Comparison of ENCODE assay signal across 23 cellular contexts in the genomic region with DNA sequence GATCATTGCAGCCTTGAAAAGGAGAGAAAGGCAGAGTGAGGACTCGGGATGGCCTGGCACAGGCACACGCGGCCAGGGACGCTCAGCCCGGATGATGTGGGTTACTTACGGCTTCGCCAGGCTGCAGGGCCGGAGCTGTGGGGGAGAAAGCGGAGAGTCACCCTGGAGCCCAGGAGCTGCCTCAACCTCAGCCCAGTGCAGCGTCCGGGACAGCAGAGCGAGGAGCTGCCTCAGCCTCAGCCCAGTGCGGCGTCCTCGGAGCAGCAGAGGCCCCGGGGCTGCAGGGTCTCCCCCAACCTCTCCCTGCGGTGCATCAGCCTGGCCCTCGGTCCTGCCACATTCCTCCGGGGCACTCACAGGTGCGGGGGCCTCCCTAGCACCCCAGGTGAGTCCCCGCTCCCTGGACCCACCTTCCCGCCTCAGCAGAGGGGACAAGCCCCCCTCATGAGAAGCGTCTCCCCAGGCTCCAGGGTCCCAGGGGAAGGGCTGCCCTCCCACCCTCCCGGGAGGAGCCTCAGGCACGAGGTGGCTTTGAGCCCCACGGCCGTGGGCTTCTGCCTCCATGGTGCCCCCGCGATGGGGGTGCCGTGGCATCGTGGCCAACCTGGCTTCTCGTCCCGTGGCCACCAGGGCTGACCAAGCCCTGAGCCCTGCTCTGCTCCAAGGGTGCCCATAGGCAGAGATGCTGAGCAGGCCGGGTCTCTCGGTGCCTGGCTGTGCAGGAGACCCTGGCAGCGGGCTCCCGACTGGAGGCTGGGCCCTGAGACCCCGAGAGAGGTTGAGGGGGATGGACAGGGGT. TPM values are rescaled to one million over a fixed set of nuclear protein-coding genes. Genes with fewer than 3 reads are reported as not detected.
A peak's percentile ranks its signal among the peaks of the same experiment; 100 is the strongest.
DNase-seq lines count a peak whose midpoint lies in the region; ATAC-seq and TF ChIP-seq lines count a peak whose summit lies in the region.
"Had no signal": no experiment of that assay in that cellular context is flagged by ENCODE, and none has a peak within 500 bp of the region (broad histone marks: within the 10 kb centered on the region; RNA-seq: fewer than 3 reads in every experiment).

No MANE protein-coding gene starts in this region.

- H3K36me3 Mint-ChIP-seq in H9 (ENCODE audit: insufficient read depth in 1 of 3, low read depth in 3 of 3) = peaks cover 0 to 12% (median 0%) of the 10 kb centered on the region in 3 experiments; a peak in 5 of 7 replicates

- H4K20me1 ChIP-seq in H9 (ENCODE audit: control insufficient read depth, insufficient read depth, insufficient read length) (no peaks in the 10 kb centered on the region), OCI-LY7 (ENCODE audit: insufficient read depth, low read length) (no peaks in the 10 kb centered on the region)

- H3K9me2 ChIP-seq in OCI-LY7 (ENCODE audit: insufficient read depth, low read length) = no peaks in the 10 kb centered on the region

- H2AFZ ChIP-seq in H9 (ENCODE audit: low read length) (no peak overlapping the region), OCI-LY7 (ENCODE audit: low read length) (no peak overlapping the region)

- no peak overlapping the region for H3K4me3 Mint-ChIP-seq in H9
- H3K4me3 Mint-ChIP-seq: T-helper 17 cell had no signal

- no peak overlapping the region for H2BK5ac ChIP-seq in H9 (ENCODE audit: insufficient read length, low read length)

- no peaks in the 10 kb centered on the region for H3K9me3 Mint-ChIP-seq in H9

- no peak overlapping the region for H2BK20ac ChIP-seq in H9 (ENCODE audit: low read depth, low read length, poor library complexity, severe bottlenecking)

- no peak overlapping the region for H4K8ac ChIP-seq in H9 (replicated peaks; ENCODE audit: insufficient read length, low read depth, low read length)

- peak overlapping the region in 2 of 3 experiments; percentile 44 to 64; a peak in 1 of 7 replicates for H3K27ac Mint-ChIP-seq in H9
- H3K27ac Mint-ChIP-seq: T-helper 17 cell had no signal

- no peak overlapping the region for H4K91ac ChIP-seq in H9 (ENCODE audit: insufficient read length, low read depth, low read length)

- peaks cover under 1% of the 10 kb centered on the region; the same call in 1 of the 2 replicates for H3K27me3 Mint-ChIP-seq in H9 (ENCODE audit: low read depth)
- H3K27me3 Mint-ChIP-seq: T-helper 17 cell had no signal

- no peak overlapping the region for H3K4me3 ChIP-seq in right cardiac atrium (ENCODE audit: low read length)
- no peak overlapping the region for H3K4me3 ChIP-seq in transverse colon
- no peak overlapping the region for H3K4me3 ChIP-seq in OCI-LY7 (ENCODE audit: low read depth, low read length, poor library complexity, severe bottlenecking)
- H3K4me3 ChIP-seq: dorsolateral prefrontal cortex, esophagus muscularis mucosa, thoracic aorta had no signal

- no peak overlapping the region for H4K5ac ChIP-seq in H9 (ENCODE audit: insufficient read length, low read depth, low read length)

- ATAC-seq in Right ventricle myocardium superior (ENCODE audit: poor library complexity) = no peak
- no peak for ATAC-seq in left ventricle myocardium superior
- ATAC-seq in right cardiac atrium = no peak
- ATAC-seq: HepG2, T-helper 17 cell had no signal

- DNase-seq in Right ventricle myocardium superior = peak; percentile 32
- no peak for DNase-seq in left ventricle myocardium superior
- DNase-seq in H9 = no peak
- peak; percentile 13 to 68 (median 44) for DNase-seq in right cardiac atrium
- peak; percentile 7 for DNase-seq in transverse colon
- DNase-seq in OCI-LY7 (ENCODE audit: low spot score) = no peak
- DNase-seq in GM03348 (ENCODE audit: low spot score) = no peak
- DNase-seq: activated effector memory CD4-positive, alpha-beta T cell treated with anti-CD3 and anti-CD28 coated beads, Interleukin-2, amount 50 U/mL, for 16 hours; amniotic stem cell; COR-L47; GOT3; NCI-H1417; NCI-H524 treated with DMSO at 0.1 percent for 48 hours; SIG-M5; stimulated activated CD4-positive, alpha-beta T cell treated with anti-CD3 and anti-CD28 coated beads, Interleukin-15, amount 100 ng/mL, for 24 hours; T-helper 17 cell had no signal

- CTCF ChIA-PET in OCI-LY7 (lab: Charles Lee; ENCODE audit: unreplicated experiment) = no interaction called here

- H3K79me2 ChIP-seq in H9 (ENCODE audit: insufficient read depth, low read length) = no peaks in the 10 kb centered on the region
- no peaks in the 10 kb centered on the region for H3K79me2 ChIP-seq in OCI-LY7 (ENCODE audit: insufficient read depth, low read depth, low read length)

- H3K27ac ChIP-seq in H9 (ENCODE audit: insufficient read length, low read depth, low read length) (no peak overlapping the region), right cardiac atrium (ENCODE audit: low read length) (no peak overlapping the region), transverse colon (no peak overlapping the region), OCI-LY7 (ENCODE audit: low read depth, low read length, poor library complexity, severe bottlenecking) (no peak overlapping the region)
- H3K27ac ChIP-seq: dorsolateral prefrontal cortex, esophagus muscularis mucosa, neutrophil, thoracic aorta, VCaP had no signal

- in situ Hi-C loops in transverse colon (cut with MboI; ENCODE audit: low pct_ligation_motif_present in 1 of 4, low pct_unique_long_range_greater_than_20kb in 1 of 4, low sequenced_read_pairs in 3 of 4) = no loop called here

- no CpG with 5 or more reads among the region's 38 CpGs for WGBS in H9 (ENCODE audit: extremely low coverage, insufficient read length, low lambda C conversion rate)
- WGBS in right cardiac atrium = 93% methylated on average over 38 of the region's 38 CpGs
- 91% methylated on average over 38 of the region's 38 CpGs; no CpG with 5 or more reads in 1 of the 2 donors for WGBS in transverse colon (ENCODE audit: low coverage in 1 of 2), 2 donors

- H2AK5ac ChIP-seq in H9 (ENCODE audit: insufficient read length, low read length) = no peak overlapping the region

- no peak overlapping the region for H3T11ph ChIP-seq in H9 (ENCODE audit: low read length)

- no peak overlapping the region for H2BK120ac ChIP-seq in H9 (ENCODE audit: low read depth, low read length, poor library complexity, severe bottlenecking)

- no peak for TF ChIP-seq POLR2A in transverse colon (IDR thresholded peaks at IDR 0.05)

- no peak overlapping the region for H3K23ac ChIP-seq in H9 (ENCODE audit: insufficient read length, low read depth, low read length)

- H3K9me3 ChIP-seq in H9 (ENCODE audit: control insufficient read depth, low read depth, low read length) (no peaks in the 10 kb centered on the region), right cardiac atrium (ENCODE audit: control insufficient read depth, low read length) (no peaks in the 10 kb centered on the region), transverse colon (no peaks in the 10 kb centered on the region), OCI-LY7 (ENCODE audit: low read length) (no peaks in the 10 kb centered on the region)
- H3K9me3 ChIP-seq: esophagus muscularis mucosa, neutrophil, thoracic aorta had no signal

- H3K36me3 ChIP-seq in transverse colon (no peaks in the 10 kb centered on the region), OCI-LY7 (ENCODE audit: insufficient read depth, low read length) (no peaks in the 10 kb centered on the region)
- H3K36me3 ChIP-seq: neutrophil, thoracic aorta had no signal

- H3K14ac ChIP-seq in H9 (ENCODE audit: insufficient read depth, low read length) = no peak overlapping the region; the same call in 1 of the 2 replicates

- no peaks in the 10 kb centered on the region for H3K79me1 ChIP-seq in H9 (ENCODE audit: insufficient read depth, low read depth, low read length, poor library complexity, severe bottlenecking)

- H3K9ac ChIP-seq in H9 (ENCODE audit: extremely low read depth, insufficient read length, low read length) = no peak overlapping the region

- H2BK15ac ChIP-seq in H9 (ENCODE audit: low read depth, low read length) = no peak overlapping the region

- no peak overlapping the region for H2BK12ac ChIP-seq in H9 (ENCODE audit: insufficient read length, low read depth, low read length)

- POLR2A ChIA-PET in OCI-LY7 (lab: Charles Lee) = interaction anchor here (0.6 kb wide), 1 partner anchor 1171 kb away, joined by 3 read pairs; no protein-coding TSS in a partner anchor

- H3K27me3 ChIP-seq in H9 (ENCODE audit: insufficient read depth, low read length) (no peaks in the 10 kb centered on the region), right cardiac atrium (ENCODE audit: control insufficient read depth, insufficient read depth) (no peaks in the 10 kb centered on the region), transverse colon (no peaks in the 10 kb centered on the region)

- no peak overlapping the region for H3K18ac ChIP-seq in H9 (ENCODE audit: insufficient read length, low read depth, low read length)

- BruUV-seq in OCI-LY7 (replicated peaks; lab: Mats Ljungman, UMichigan) = no TSS peak

- H3K4me1 ChIP-seq in H9 (ENCODE audit: insufficient read depth, low read length) (no peaks in the 10 kb centered on the region; the same call in 1 of the 2 replicates), right cardiac atrium (ENCODE audit: control insufficient read depth, insufficient read depth, low read length) (no peaks in the 10 kb centered on the region), transverse colon (peaks cover 8 to 9% (median 9%) of the 10 kb centered on the region in 4 donors), OCI-LY7 (ENCODE audit: insufficient read depth, low read length, poor library complexity, severe bottlenecking) (no peaks in the 10 kb centered on the region)

- no peak for TF ChIP-seq CTCF in H9 (conservative IDR thresholded peaks at IDR 0.05)
- TF ChIP-seq CTCF in transverse colon (IDR thresholded peaks at IDR 0.05) = no peak
- TF ChIP-seq CTCF in OCI-LY7 (conservative IDR thresholded peaks at IDR 0.05; ENCODE audit: low read length) = no peak

- intact Hi-C loops in Right ventricle myocardium superior (cut with DNase I) = no loop called here
- intact Hi-C loops in left ventricle myocardium superior (cut with micrococcal nuclease) = no loop called here
- intact Hi-C loops in right cardiac atrium (cut with DNase I) = no loop called here
- intact Hi-C loops in transverse colon (cut with DNase I; ENCODE audit: low total_unique reads) = no loop called here
- intact Hi-C loops in OCI-LY7 (cut with micrococcal nuclease; ENCODE audit: unreplicated experiment) = no loop called here

- peaks cover 3% of the 10 kb centered on the region for H3K23me2 ChIP-seq in H9 (ENCODE audit: insufficient read length, low read depth, low read length, poor library complexity, severe bottlenecking)

- no peaks in the 10 kb centered on the region for H3K4me1 Mint-ChIP-seq in H9

- H3K4me2 ChIP-seq in H9 (ENCODE audit: insufficient read depth, insufficient read length, low read length) (no peak overlapping the region), OCI-LY7 (ENCODE audit: low read length) (no peak overlapping the region)

- TF ChIP-seq EP300 in transverse colon (IDR thresholded peaks at IDR 0.05; ENCODE audit: low read depth) = no peak

- no peak overlapping the region for H3K56ac ChIP-seq in H9 (ENCODE audit: insufficient read length, low read depth, low read length)

- no peak overlapping the region for H3K4ac ChIP-seq in H9 (ENCODE audit: low read depth, low read length)

RNA-seq across cellular contexts. Expression of a gene that starts 10.5 kb away (rescaled TPM):
- total RNA-seq in Right ventricle myocardium superior = not detected
- not detected for total RNA-seq in left ventricle myocardium superior
- not detected in 2 replicates for total RNA-seq in H9 (2021)
- total RNA-seq in right cardiac atrium = not detected
- polyA plus RNA-seq in right cardiac atrium = not detected
- 1 to 10 TPM; 3.0 to 7.5 (median 5.0) TPM for total RNA-seq in transverse colon
- total RNA-seq in OCI-LY7 (2014; rRNA removed; shearing (Covaris generic)) = not detected in 2 replicates
- total RNA-seq in OCI-LY7 (2022) = not detected in 2 replicates
- total RNA-seq: esophagus muscularis mucosa, HepG2, T-helper 17 cell had no signal
- polyA plus RNA-seq: liver had no signal

RNA-seq across cellular contexts. Expression of a gene that starts 31.3 kb away (rescaled TPM):
- total RNA-seq in Right ventricle myocardium superior (2.4 TPM), left ventricle myocardium superior (4.0 TPM), H9 (2021) (10.1 and 12.3 TPM in 2 replicates), right cardiac atrium (1 to 10 TPM; 4.9 to 5.6 (median 5.4) TPM), transverse colon (100 to 1,000 TPM in 1 of 4 donors, 10 to 100 TPM in 3; 23.6 to 108 (median 47.3) TPM), OCI-LY7 (2022) (24.1 and 24.5 TPM in 2 replicates)
- polyA plus RNA-seq in right cardiac atrium = 6.8 TPM
- 13.1 and 27.6 TPM in 2 replicates for total RNA-seq in OCI-LY7 (2014; rRNA removed; shearing (Covaris generic))

Comparison
In these comparisons a context has a peak if more than half of its experiments do, and no peak if none do; other contexts are left out.
1. DNase-seq: peak in Right ventricle myocardium superior (single experiment), right cardiac atrium (3 of 3) and transverse colon (single experiment); none in left ventricle myocardium superior (single experiment), H9 (single experiment), OCI-LY7 (single experiment) and GM03348 (single experiment).